Comparison of ENCODE assay signal across 2 cellular contexts in genomic region chr20:44721785-44722054, GRCh38.
TF ChIP-seq lines count a peak whose summit lies in the region.

No MANE protein-coding gene starts in this region.

TF ChIP-seq in A549, 52 proteins besides CTCF, POLR2A, EP300 and RAD21 (continued from another document):
- no peak for TF ChIP-seq ATOH8 (CRISPR knock-in tag; IDR thresholded peaks at IDR 0.05; ENCODE audit: low read depth)
- peak; percentile 76 for TF ChIP-seq ZFP36 (IDR thresholded peaks at IDR 0.05; ENCODE audit: borderline replicate concordance, partially characterized antibody)
- TF ChIP-seq FOSL2 (IDR thresholded peaks at IDR 0.05): no peak
- TF ChIP-seq FOSL2 (CRISPR knock-in tag; IDR thresholded peaks at IDR 0.05): no peak
- TF ChIP-seq BHLHE40 (IDR thresholded peaks at IDR 0.05; ENCODE audit: low read depth, low read length): no peak
- TF ChIP-seq KDM1A (IDR thresholded peaks at IDR 0.05; ENCODE audit: low read depth): peak; percentile 83
- TF ChIP-seq NFE2L2 (conservative IDR thresholded peaks at IDR 0.05; ENCODE audit: low read length): no peak
- TF ChIP-seq RNF2 (IDR thresholded peaks at IDR 0.05; ENCODE audit: borderline replicate concordance, low read depth): no peak
- TF ChIP-seq USF2 (IDR thresholded peaks at IDR 0.05): no peak
- TF ChIP-seq TFCP2L1 (CRISPR knock-in tag; IDR thresholded peaks at IDR 0.05): no peak
- no peak for TF ChIP-seq HES2 (IDR thresholded peaks at IDR 0.05)
- no peak for TF ChIP-seq KDM5A (IDR thresholded peaks at IDR 0.05)
- TF ChIP-seq JUN (IDR thresholded peaks at IDR 0.05): no peak
- TF ChIP-seq ELK1 (IDR thresholded peaks at IDR 0.05; ENCODE audit: low read depth, low read length): no peak
- TF ChIP-seq TP53 (CRISPR knock-in tag; IDR thresholded peaks at IDR 0.05): 0 out of 2 replicates have a peak, but pooled peaks have one; percentile 54
- no peak for TF ChIP-seq RARB (CRISPR knock-in tag; IDR thresholded peaks at IDR 0.05)
- no peak for TF ChIP-seq EHF (CRISPR knock-in tag; IDR thresholded peaks at IDR 0.05)
- no peak for TF ChIP-seq NR3C1 (IDR thresholded peaks at IDR 0.05)
- TF ChIP-seq HOXB13 (CRISPR knock-in tag; IDR thresholded peaks at IDR 0.05; ENCODE audit: low read depth): peak; percentile 11; the same call in 1 of the 2 replicates
- TF ChIP-seq SREBF2 (IDR thresholded peaks at IDR 0.05): no peak
- TF ChIP-seq RFX5 (IDR thresholded peaks at IDR 0.05): no peak

TF ChIP-seq in HEK293T, 16 proteins besides CTCF, POLR2A, EP300 and RAD21 (continued from another document):
- TF ChIP-seq LEF1 (IDR thresholded peaks at IDR 0.05; ENCODE audit: borderline replicate concordance) (no peak), FOXM1 (IDR thresholded peaks at IDR 0.05; ENCODE audit: borderline replicate concordance) (no peak), FOXA1 (IDR thresholded peaks at IDR 0.05) (no peak), HDGF (IDR thresholded peaks at IDR 0.05; ENCODE audit: borderline replicate concordance) (no peak), ARNT (IDR thresholded peaks at IDR 0.05) (no peak), SUZ12 (IDR thresholded peaks at IDR 0.05) (no peak)
TF ChIP-seq in HEK293T: peak in this region for 0.
